1 cellular context compared by ENCODE assay signal in the genomic region with DNA sequence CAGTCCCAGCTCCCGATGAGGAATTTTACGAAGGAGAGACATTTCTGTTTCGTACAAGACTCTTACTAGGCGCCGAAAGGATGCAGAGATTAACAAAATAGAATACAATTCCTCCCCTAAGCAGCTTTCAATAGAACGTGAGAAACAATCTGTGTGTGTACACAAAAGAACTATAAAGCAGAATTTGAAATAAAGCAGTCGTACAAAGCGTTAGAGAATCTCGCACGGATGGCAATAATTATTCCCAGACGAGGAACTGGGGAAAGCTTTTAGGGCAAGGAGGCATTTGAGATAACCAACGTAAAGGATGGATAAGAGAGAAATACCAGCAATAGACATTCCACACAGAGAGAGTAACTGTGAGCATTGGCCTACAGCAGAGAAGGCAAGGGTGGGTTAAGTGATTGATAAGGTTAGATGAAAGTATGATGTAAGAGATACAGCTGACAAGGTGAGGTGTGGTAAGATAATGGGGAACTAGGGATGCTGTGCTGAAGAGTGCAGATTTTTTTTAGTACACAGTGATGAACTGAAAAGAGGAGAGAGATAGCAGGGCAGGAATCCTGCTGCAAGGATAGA.
TF ChIP-seq lines count a peak whose summit lies in the region.

No MANE protein-coding gene starts in this region.

TF ChIP-seq in H1, 55 proteins besides CTCF, POLR2A, EP300 and RAD21:
- TF ChIP-seq GTF2F1 (IDR thresholded peaks at IDR 0.05; ENCODE audit: borderline replicate concordance, low read depth, low read length) (no peak), CHD2 (IDR thresholded peaks at IDR 0.05; ENCODE audit: low read length) (no peak), SIN3A (conservative IDR thresholded peaks at IDR 0.05 in 1 of 2, IDR thresholded peaks at IDR 0.05 in 1 of 2; ENCODE audit: low read depth in 1 of 2, low read length in 2 of 2) (no peak; a peak in 1 of 4 replicates), EGR1 (IDR thresholded peaks at IDR 0.05; ENCODE audit: borderline replicate concordance, low read depth, low read length) (no peak), JUN (IDR thresholded peaks at IDR 0.05; ENCODE audit: low read depth, low read length) (no peak), BACH1 (IDR thresholded peaks at IDR 0.05; ENCODE audit: low read length) (no peak), SIX5 (IDR thresholded peaks at IDR 0.05; ENCODE audit: low read depth, low read length) (no peak), HDAC2 (IDR thresholded peaks at IDR 0.05; ENCODE audit: borderline replicate concordance in 1 of 2, low read depth in 2 of 2, low read length in 2 of 2) (no peak), SUZ12 (IDR thresholded peaks at IDR 0.05; ENCODE audit: low read length) (no peak), TEAD4 (IDR thresholded peaks at IDR 0.05; ENCODE audit: low read depth, low read length) (no peak), RFX5 (IDR thresholded peaks at IDR 0.05; ENCODE audit: borderline replicate concordance, low read depth, low read length) (no peak), NANOG (IDR thresholded peaks at IDR 0.05; ENCODE audit: insufficient read depth, low read depth, low read length, poor library complexity, severe bottlenecking) (no peak)
- TF ChIP-seq, protein P1, sequence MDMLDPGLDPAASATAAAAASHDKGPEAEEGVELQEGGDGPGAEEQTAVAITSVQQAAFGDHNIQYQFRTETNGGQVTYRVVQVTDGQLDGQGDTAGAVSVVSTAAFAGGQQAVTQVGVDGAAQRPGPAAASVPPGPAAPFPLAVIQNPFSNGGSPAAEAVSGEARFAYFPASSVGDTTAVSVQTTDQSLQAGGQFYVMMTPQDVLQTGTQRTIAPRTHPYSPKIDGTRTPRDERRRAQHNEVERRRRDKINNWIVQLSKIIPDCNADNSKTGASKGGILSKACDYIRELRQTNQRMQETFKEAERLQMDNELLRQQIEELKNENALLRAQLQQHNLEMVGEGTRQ (IDR thresholded peaks at IDR 0.05; ENCODE audit: low read length), result no peak
- TF ChIP-seq, protein P2, sequence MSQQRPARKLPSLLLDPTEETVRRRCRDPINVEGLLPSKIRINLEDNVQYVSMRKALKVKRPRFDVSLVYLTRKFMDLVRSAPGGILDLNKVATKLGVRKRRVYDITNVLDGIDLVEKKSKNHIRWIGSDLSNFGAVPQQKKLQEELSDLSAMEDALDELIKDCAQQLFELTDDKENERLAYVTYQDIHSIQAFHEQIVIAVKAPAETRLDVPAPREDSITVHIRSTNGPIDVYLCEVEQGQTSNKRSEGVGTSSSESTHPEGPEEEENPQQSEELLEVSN (IDR thresholded peaks at IDR 0.05), result no peak
- TF ChIP-seq, protein P3, sequence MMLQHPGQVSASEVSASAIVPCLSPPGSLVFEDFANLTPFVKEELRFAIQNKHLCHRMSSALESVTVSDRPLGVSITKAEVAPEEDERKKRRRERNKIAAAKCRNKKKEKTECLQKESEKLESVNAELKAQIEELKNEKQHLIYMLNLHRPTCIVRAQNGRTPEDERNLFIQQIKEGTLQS (IDR thresholded peaks at IDR 0.05; ENCODE audit: insufficient read depth, low read depth, low read length), result no peak
- TF ChIP-seq, protein P4, sequence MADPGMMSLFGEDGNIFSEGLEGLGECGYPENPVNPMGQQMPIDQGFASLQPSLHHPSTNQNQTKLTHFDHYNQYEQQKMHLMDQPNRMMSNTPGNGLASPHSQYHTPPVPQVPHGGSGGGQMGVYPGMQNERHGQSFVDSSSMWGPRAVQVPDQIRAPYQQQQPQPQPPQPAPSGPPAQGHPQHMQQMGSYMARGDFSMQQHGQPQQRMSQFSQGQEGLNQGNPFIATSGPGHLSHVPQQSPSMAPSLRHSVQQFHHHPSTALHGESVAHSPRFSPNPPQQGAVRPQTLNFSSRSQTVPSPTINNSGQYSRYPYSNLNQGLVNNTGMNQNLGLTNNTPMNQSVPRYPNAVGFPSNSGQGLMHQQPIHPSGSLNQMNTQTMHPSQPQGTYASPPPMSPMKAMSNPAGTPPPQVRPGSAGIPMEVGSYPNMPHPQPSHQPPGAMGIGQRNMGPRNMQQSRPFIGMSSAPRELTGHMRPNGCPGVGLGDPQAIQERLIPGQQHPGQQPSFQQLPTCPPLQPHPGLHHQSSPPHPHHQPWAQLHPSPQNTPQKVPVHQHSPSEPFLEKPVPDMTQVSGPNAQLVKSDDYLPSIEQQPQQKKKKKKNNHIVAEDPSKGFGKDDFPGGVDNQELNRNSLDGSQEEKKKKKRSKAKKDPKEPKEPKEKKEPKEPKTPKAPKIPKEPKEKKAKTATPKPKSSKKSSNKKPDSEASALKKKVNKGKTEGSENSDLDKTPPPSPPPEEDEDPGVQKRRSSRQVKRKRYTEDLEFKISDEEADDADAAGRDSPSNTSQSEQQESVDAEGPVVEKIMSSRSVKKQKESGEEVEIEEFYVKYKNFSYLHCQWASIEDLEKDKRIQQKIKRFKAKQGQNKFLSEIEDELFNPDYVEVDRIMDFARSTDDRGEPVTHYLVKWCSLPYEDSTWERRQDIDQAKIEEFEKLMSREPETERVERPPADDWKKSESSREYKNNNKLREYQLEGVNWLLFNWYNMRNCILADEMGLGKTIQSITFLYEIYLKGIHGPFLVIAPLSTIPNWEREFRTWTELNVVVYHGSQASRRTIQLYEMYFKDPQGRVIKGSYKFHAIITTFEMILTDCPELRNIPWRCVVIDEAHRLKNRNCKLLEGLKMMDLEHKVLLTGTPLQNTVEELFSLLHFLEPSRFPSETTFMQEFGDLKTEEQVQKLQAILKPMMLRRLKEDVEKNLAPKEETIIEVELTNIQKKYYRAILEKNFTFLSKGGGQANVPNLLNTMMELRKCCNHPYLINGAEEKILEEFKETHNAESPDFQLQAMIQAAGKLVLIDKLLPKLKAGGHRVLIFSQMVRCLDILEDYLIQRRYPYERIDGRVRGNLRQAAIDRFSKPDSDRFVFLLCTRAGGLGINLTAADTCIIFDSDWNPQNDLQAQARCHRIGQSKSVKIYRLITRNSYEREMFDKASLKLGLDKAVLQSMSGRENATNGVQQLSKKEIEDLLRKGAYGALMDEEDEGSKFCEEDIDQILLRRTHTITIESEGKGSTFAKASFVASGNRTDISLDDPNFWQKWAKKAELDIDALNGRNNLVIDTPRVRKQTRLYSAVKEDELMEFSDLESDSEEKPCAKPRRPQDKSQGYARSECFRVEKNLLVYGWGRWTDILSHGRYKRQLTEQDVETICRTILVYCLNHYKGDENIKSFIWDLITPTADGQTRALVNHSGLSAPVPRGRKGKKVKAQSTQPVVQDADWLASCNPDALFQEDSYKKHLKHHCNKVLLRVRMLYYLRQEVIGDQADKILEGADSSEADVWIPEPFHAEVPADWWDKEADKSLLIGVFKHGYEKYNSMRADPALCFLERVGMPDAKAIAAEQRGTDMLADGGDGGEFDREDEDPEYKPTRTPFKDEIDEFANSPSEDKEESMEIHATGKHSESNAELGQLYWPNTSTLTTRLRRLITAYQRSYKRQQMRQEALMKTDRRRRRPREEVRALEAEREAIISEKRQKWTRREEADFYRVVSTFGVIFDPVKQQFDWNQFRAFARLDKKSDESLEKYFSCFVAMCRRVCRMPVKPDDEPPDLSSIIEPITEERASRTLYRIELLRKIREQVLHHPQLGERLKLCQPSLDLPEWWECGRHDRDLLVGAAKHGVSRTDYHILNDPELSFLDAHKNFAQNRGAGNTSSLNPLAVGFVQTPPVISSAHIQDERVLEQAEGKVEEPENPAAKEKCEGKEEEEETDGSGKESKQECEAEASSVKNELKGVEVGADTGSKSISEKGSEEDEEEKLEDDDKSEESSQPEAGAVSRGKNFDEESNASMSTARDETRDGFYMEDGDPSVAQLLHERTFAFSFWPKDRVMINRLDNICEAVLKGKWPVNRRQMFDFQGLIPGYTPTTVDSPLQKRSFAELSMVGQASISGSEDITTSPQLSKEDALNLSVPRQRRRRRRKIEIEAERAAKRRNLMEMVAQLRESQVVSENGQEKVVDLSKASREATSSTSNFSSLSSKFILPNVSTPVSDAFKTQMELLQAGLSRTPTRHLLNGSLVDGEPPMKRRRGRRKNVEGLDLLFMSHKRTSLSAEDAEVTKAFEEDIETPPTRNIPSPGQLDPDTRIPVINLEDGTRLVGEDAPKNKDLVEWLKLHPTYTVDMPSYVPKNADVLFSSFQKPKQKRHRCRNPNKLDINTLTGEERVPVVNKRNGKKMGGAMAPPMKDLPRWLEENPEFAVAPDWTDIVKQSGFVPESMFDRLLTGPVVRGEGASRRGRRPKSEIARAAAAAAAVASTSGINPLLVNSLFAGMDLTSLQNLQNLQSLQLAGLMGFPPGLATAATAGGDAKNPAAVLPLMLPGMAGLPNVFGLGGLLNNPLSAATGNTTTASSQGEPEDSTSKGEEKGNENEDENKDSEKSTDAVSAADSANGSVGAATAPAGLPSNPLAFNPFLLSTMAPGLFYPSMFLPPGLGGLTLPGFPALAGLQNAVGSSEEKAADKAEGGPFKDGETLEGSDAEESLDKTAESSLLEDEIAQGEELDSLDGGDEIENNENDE (IDR thresholded peaks at IDR 0.05; ENCODE audit: insufficient replicate concordance, low read length), result no peak
